In genomic region chr9:95736370-95736769, GRCh38 we compare ENCODE assay signal across 11 cellular contexts.
DNase-seq lines count a peak whose midpoint lies in the region; ATAC-seq and TF ChIP-seq lines count a peak whose summit lies in the region.
"Had no signal": no experiment of that assay in that cellular context is flagged by ENCODE, and none has a peak within 500 bp of the region (broad histone marks: within the 10 kb centered on the region; RNA-seq: fewer than 3 reads in every experiment).

No MANE protein-coding gene starts in this region.

- peak; percentile 25 for DNase-seq in activated CD4-positive, alpha-beta T cell treated with anti-CD3 and anti-CD28 coated beads for 48 hours
- DNase-seq in activated CD4-positive, alpha-beta T cell treated with anti-CD3 and anti-CD28 coated beads for 1 hour, result no peak
- DNase-seq in M059J (ENCODE audit: low read depth) (peak; percentile 19), choroid plexus epithelial cell (ENCODE audit: low read depth) (peak; percentile 36), retinal pigment epithelial cell (ENCODE audit: low read depth) (no peak), hepatic stellate cell (ENCODE audit: low spot score) (no peak), activated gamma-delta T cell (lab: John Stamatoyannopoulos, UW) (no peak)
- DNase-seq: C1 segment of cervical spinal cord, immature natural killer cell had no signal

- ATAC-seq in GM18870 (IDR thresholded peaks at IDR 0.05; ENCODE audit: unreplicated experiment), result no peak

- peak; percentile 69 for TF ChIP-seq CTCF in choroid plexus epithelial cell (conservative IDR thresholded peaks at IDR 0.05; ENCODE audit: low read depth, low read length)
- TF ChIP-seq CTCF in retinal pigment epithelial cell (conservative IDR thresholded peaks at IDR 0.05; ENCODE audit: low read depth, low read length), result peak; percentile 61

- no peak overlapping the region for H3K4me3 ChIP-seq in choroid plexus epithelial cell (ENCODE audit: low read depth, low read length)
- no peak overlapping the region for H3K4me3 ChIP-seq in retinal pigment epithelial cell (ENCODE audit: low read length)
- H3K4me3 ChIP-seq: SK-N-MC had no signal

Comparison
In these comparisons a context has a peak if more than half of its experiments do, and no peak if none do; other contexts are left out.
1. DNase-seq: peak in activated CD4-positive, alpha-beta T cell treated with anti-CD3 and anti-CD28 coated beads for 48 hours (single experiment), M059J (single experiment) and choroid plexus epithelial cell (single experiment); none in activated CD4-positive, alpha-beta T cell treated with anti-CD3 and anti-CD28 coated beads for 1 hour (single experiment), retinal pigment epithelial cell (single experiment), hepatic stellate cell (single experiment) and activated gamma-delta T cell (single experiment).